Comparison of ENCODE assay signal across 19 cellular contexts in genomic region chr5:171781744-171782143, GRCh38. TPM values are rescaled to one million over a fixed set of nuclear protein-coding genes. Genes with fewer than 3 reads are reported as not detected.
"Had no signal": no experiment of that assay in that cellular context is flagged by ENCODE, and none has a peak within 500 bp of the region (broad histone marks: within the 10 kb centered on the region; RNA-seq: fewer than 3 reads in every experiment).

No MANE protein-coding gene starts in this region.

RNA-seq across cellular contexts. Expression of gene SMIM23, which starts 3.9 kb away (rescaled TPM):
- total RNA-seq: dermis blood vessel endothelial cell, dorsolateral prefrontal cortex, esophagus mucosa, esophagus squamous epithelium, gastrocnemius medialis, glomerular endothelial cell, heart right ventricle, kidney epithelial cell, left cardiac atrium, left lung, left ventricle myocardium superior, lower leg skin, lower lobe of right lung, lung microvascular endothelial cell, mesenteric fat pad, mesothelial cell of epicardium, mucosa of descending colon, myocyte had no signal
- polyA plus RNA-seq: heart right ventricle, keratinocyte had no signal
